ENCODE assay signal across 8 cellular contexts in genomic region chr6:38933426-38933825, GRCh38.
DNase-seq lines count a peak whose midpoint lies in the region; ATAC-seq, FAIRE-seq and TF ChIP-seq lines count a peak whose summit lies in the region.
"Had no signal": no experiment of that assay in that cellular context is flagged by ENCODE, and none has a peak within 500 bp of the region (broad histone marks: within the 10 kb centered on the region; RNA-seq: fewer than 3 reads in every experiment).

No MANE protein-coding gene starts in this region.

- peak; percentile 1 for DNase-seq in NCI-H1105 (lab: John Stamatoyannopoulos, UW)
- DNase-seq in GM12878 (ENCODE audit: low read depth, low spot score) = no peak
- DNase-seq in osteocyte (ENCODE audit: extremely low spot score, unreplicated experiment) = no peak
- no peak for DNase-seq in NCI-H1436 treated with DMSO at 0.1 percent for 48 hours (lab: John Stamatoyannopoulos, UW)
- DNase-seq: esophagus squamous epithelium had no signal

- 0 out of 2 replicates have a peak, but pooled peaks have one; percentile 7 for TF ChIP-seq RAD21 in GM12878 (IDR thresholded peaks at IDR 0.05; ENCODE audit: insufficient read depth, low read depth, low read length)

- SMC1A ChIA-PET in GM12878 (lab: Charles Lee; ENCODE audit: uncharacterized antibody, unreplicated experiment) = no interaction called here

- no peak overlapping the region for H3K4me3 ChIP-seq in GM12878
- H3K4me3 ChIP-seq: esophagus squamous epithelium had no signal

- H3K36me3 ChIP-seq in GM12878 (ENCODE audit: control insufficient read depth in 2 of 2, insufficient read depth in 2 of 2, low read length in 1 of 2) = no peaks in the 10 kb centered on the region
- H3K36me3 ChIP-seq: esophagus squamous epithelium had no signal

- H4K20me1 ChIP-seq in GM12878 (ENCODE audit: control insufficient read depth, insufficient read depth) = no peaks in the 10 kb centered on the region

- no peaks in the 10 kb centered on the region for H3K4me1 ChIP-seq in GM12878 (ENCODE audit: control insufficient read depth, insufficient read depth, low read length)
- H3K4me1 ChIP-seq: esophagus squamous epithelium had no signal

- H3K9me3 ChIP-seq in GM12878 (replicated peaks; ENCODE audit: control insufficient read depth, insufficient read depth, low read length) = no peaks in the 10 kb centered on the region
- H3K9me3 ChIP-seq: esophagus squamous epithelium had no signal

- CTCF ChIA-PET in GM12878 (lab: Yijun Ruan, JAX) = interaction anchor here (1.1 kb wide), 1 partner anchor 60 kb away, joined by 4 read pairs; no protein-coding TSS in a partner anchor

- no peaks in the 10 kb centered on the region for H3K9me3 Mint-ChIP-seq in osteocyte (ENCODE audit: unreplicated experiment)

- H3K27ac ChIP-seq in GM12878 (ENCODE audit: control insufficient read depth, insufficient read depth) = no peak overlapping the region
- H3K27ac ChIP-seq: esophagus squamous epithelium had no signal

- no peak overlapping the region for H2AFZ ChIP-seq in GM12878 (ENCODE audit: control insufficient read depth, low read depth, low read length)

- intact Hi-C loops in GM12878 (cut with micrococcal nuclease; ENCODE audit: unreplicated experiment) = no loop called here

- ATAC-seq in GM12878 = no peak
- no peak for ATAC-seq in GM18519 (IDR thresholded peaks at IDR 0.05; ENCODE audit: low FRiP score, unreplicated experiment)
- ATAC-seq in esophagus mucosa = no peak

- H3K79me2 ChIP-seq in GM12878 (ENCODE audit: control insufficient read depth, insufficient read depth, low read length) = no peaks in the 10 kb centered on the region

- H3K4me2 ChIP-seq in GM12878 (ENCODE audit: control insufficient read depth, insufficient read depth) = no peak overlapping the region

- peaks cover 32% of the 10 kb centered on the region for H3K27me3 Mint-ChIP-seq in osteocyte (ENCODE audit: unreplicated experiment)

- POLR2A ChIA-PET in GM12878 (lab: Charles Lee) = no interaction called here

- no peak for TF ChIP-seq EP300 in GM12878 (IDR thresholded peaks at IDR 0.05; ENCODE audit: borderline replicate concordance in 1 of 2, control insufficient read depth in 1 of 2, low read depth in 2 of 2, low read length in 2 of 2)

- H3K27ac Mint-ChIP-seq in osteocyte (ENCODE audit: unreplicated experiment) = no peak overlapping the region

- no peaks in the 10 kb centered on the region; a peak in 1 of 4 replicates for H3K27me3 ChIP-seq in GM12878 (replicated peaks in 1 of 2; ENCODE audit: control insufficient read depth in 2 of 2, insufficient read depth in 2 of 2, low read length in 1 of 2)

- H3K36me3 Mint-ChIP-seq in osteocyte (ENCODE audit: unreplicated experiment) = no peaks in the 10 kb centered on the region

- peak; percentile 41 for FAIRE-seq in GM12878 (lab: Jason Lieb, UNC)

- no peak for TF ChIP-seq POLR2A in GM12878 (IDR thresholded peaks at IDR 0.05; ENCODE audit: low read depth, low read length)

- in situ Hi-C loops in GM12878 (cut with MboI) = no loop called here

- RAD21 ChIA-PET in GM12878 (lab: Charles Lee; ENCODE audit: unreplicated experiment) = no interaction called here

- no TSS peak for BruUV-seq in GM12878 (replicated peaks; lab: Mats Ljungman, UMichigan)

- H3K4me1 Mint-ChIP-seq in osteocyte (ENCODE audit: unreplicated experiment) = no peaks in the 10 kb centered on the region

- no peak overlapping the region for H3K4me3 Mint-ChIP-seq in osteocyte (ENCODE audit: unreplicated experiment)

- TF ChIP-seq CTCF in GM12874 (IDR thresholded peaks at IDR 0.05; ENCODE audit: insufficient read depth, low read depth, low read length) = 0 out of 2 replicates have a peak, but pooled peaks have one; percentile 10
- TF ChIP-seq CTCF in GM12878 (IDR thresholded peaks at IDR 0.05 in 2 of 3, conservative IDR thresholded peaks at IDR 0.05 in 1 of 3; ENCODE audit: control insufficient read depth in 2 of 3, extremely low read depth in 1 of 3, insufficient read depth in 1 of 3, low read depth in 3 of 3, low read length in 3 of 3) = peak in 1 of 3 experiments; percentile 22; a peak in 2 of 6 replicates
- peak; percentile 55 for TF ChIP-seq CTCF in osteocyte (IDR thresholded peaks at IDR 0.05)

- no peak overlapping the region for H3K9ac ChIP-seq in GM12878 (ENCODE audit: control insufficient read depth, insufficient read depth, low read length)

- WGBS in GM12878 (ENCODE audit: insufficient coverage, insufficient replicate concordance, low lambda C conversion rate, missing lambda C conversion rate) = 51% methylated on average over 3 of the region's 3 CpGs

TF ChIP-seq in GM12878, 131 proteins besides CTCF, POLR2A, EP300 and RAD21:
- TF ChIP-seq SMC3 (IDR thresholded peaks at IDR 0.05; ENCODE audit: borderline replicate concordance, low read length) (peak; percentile 6; the same call in 1 of the 2 replicates), STAT1 (conservative IDR thresholded peaks at IDR 0.05) (no peak)
